23 cellular contexts compared by ENCODE assay signal in genomic region chr13:47478985-47479384, GRCh38.
"Had no signal": no experiment of that assay in that cellular context is flagged by ENCODE, and none has a peak within 500 bp of the region (broad histone marks: within the 10 kb centered on the region; RNA-seq: fewer than 3 reads in every experiment).

No MANE protein-coding gene starts in this region.

- DNase-seq: activated B cell treated with CpG ODN at 0.5 μM for 24 hours; activated CD4-positive, alpha-beta T cell treated with anti-CD3 and anti-CD28 coated beads, Interleukin-2, amount 10 ng/mL, durations not matched to agents 24 days and 14 days; activated CD8-positive, alpha-beta memory T cell treated with anti-CD3 and anti-CD28 coated beads, Interleukin-2, amount 50 U/mL, for 4 hours; activated CD8-positive, alpha-beta T cell treated with anti-CD3 and anti-CD28 coated beads, Interleukin-2, amount 10 ng/mL, durations not matched to agents 7 days and 5 days; activated effector memory CD4-positive, alpha-beta T cell treated with anti-CD3 and anti-CD28 coated beads, Interleukin-2, amount 50 U/mL, for 16 hours; activated T-cell treated with anti-CD3 and anti-CD28 coated beads, Interleukin-2, amount 50 U/mL, for 48 hours; central memory CD4-positive, alpha-beta T cell; colonic mucosa; esophagus squamous epithelium; foreskin melanocyte; head of caudate nucleus; kidney glomerular epithelial cell; nephron progenitor cell; occipital lobe; stimulated activated CD4-positive, alpha-beta T cell treated with anti-CD3 and anti-CD28 coated beads, Interleukin-4, amount 100 ng/mL, for 4 hours; stimulated activated CD8-positive, alpha-beta memory T cell treated with anti-CD3 and anti-CD28 coated beads, Interleukin-4, amount 100 ng/mL, for 48 hours; stimulated activated naive CD4-positive, alpha-beta T cell treated with Interleukin-2 at 50 U/mL for 16 hours; transverse colon had no signal

- FAIRE-seq: TTC549 had no signal

- H3K9me3 ChIP-seq: colonic mucosa, esophagus squamous epithelium, transverse colon had no signal

- H3K27ac ChIP-seq: colonic mucosa, esophagus squamous epithelium, transverse colon had no signal

- ATAC-seq: activated CD8-positive, alpha-beta T cell treated with anti-CD3 and anti-CD28 coated beads, Interleukin-2, amount 10 ng/mL, durations not matched to agents 7 days and 5 days; activated naive CD4-positive, alpha-beta T cell treated with anti-CD3 and anti-CD28 coated beads, Interleukin-2, amount 50 U/mL, for 72 hours; right cardiac atrium had no signal

- H3K4me3 ChIP-seq: colonic mucosa, esophagus squamous epithelium, lung, smooth muscle cell, transverse colon had no signal

- H3K27me3 ChIP-seq: colonic mucosa, esophagus squamous epithelium, transverse colon had no signal

- H3K4me1 ChIP-seq: colonic mucosa, transverse colon had no signal

- H3K36me3 ChIP-seq: colonic mucosa, esophagus squamous epithelium, transverse colon had no signal
